In the genomic region with DNA sequence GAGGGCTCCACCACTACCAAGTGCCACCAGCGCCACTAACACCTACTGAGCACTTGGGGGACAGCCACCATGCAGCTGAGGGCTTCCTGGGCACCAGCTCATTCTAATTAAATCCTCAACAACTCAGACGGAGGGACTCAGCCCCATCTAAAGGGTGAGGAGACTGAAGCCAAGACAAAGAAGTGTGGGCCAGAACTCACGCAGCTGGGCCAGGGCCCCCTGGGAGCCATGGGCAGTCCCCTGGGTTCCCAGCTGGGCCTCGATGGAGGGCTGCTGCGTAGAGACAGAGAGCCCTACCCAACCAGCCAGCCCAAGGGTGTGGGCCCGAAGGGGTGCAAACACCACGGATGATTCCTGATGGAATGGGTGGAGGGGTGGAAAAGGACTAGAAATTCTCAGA, we compare ENCODE assay signal across 18 cellular contexts.
"Had no signal": no experiment of that assay in that cellular context is flagged by ENCODE, and none has a peak within 500 bp of the region (broad histone marks: within the 10 kb centered on the region; RNA-seq: fewer than 3 reads in every experiment).

No MANE protein-coding gene starts in this region.

- ATAC-seq: foreskin keratinocyte; left colon; left ventricle myocardium superior; natural killer cell treated with Interleukin-12 subunit alpha and Interleukin-12 subunit beta and Interleukin-15 and Interleukin-18, amount 100 ng/mL, for 72 hours; upper lobe of right lung had no signal

- H3K4me2 ChIP-seq: hepatocyte had no signal

- H3K27ac Mint-ChIP-seq: dendritic cell treated with granulocyte-macrophage colony-stimulating factor and Interleukin-4, amounts not matched to agents 40 ng/mL and 50 ng/mL, for 4 days; natural killer cell treated with Interleukin-12 subunit alpha and Interleukin-12 subunit beta and Interleukin-15 and Interleukin-18, amount 100 ng/mL, for 72 hours; stimulated activated naive CD8-positive, alpha-beta T cell treated with anti-CD3 and anti-CD28 coated beads, Interleukin-15, Interleukin-2, amounts not matched to agents 100 ng/mL and 50 ng/mL, for 24 hours had no signal

- H3K4me1 ChIP-seq: foreskin keratinocyte had no signal

- DNase-seq: effector memory CD8-positive, alpha-beta T cell; foreskin keratinocyte; kidney; left colon; left ventricle myocardium superior; mesenchymal stem cell; midbrain; posterior cingulate gyrus; small intestine; stimulated activated CD4-positive, alpha-beta T cell treated with anti-CD3 and anti-CD28 coated beads, Interleukin-2, amount 100 ng/mL, for 48 hours; tibial artery; upper lobe of right lung had no signal

- H3K27me3 Mint-ChIP-seq: dendritic cell treated with granulocyte-macrophage colony-stimulating factor and Interleukin-4, amounts not matched to agents 40 ng/mL and 50 ng/mL, for 4 days; effector memory CD8-positive, alpha-beta T cell; natural killer cell treated with Interleukin-12 subunit alpha and Interleukin-12 subunit beta and Interleukin-15 and Interleukin-18, amount 100 ng/mL, for 72 hours; stimulated activated naive CD8-positive, alpha-beta T cell treated with anti-CD3 and anti-CD28 coated beads, Interleukin-15, Interleukin-2, amounts not matched to agents 100 ng/mL and 50 ng/mL, for 24 hours had no signal

- H2AFZ ChIP-seq: hepatocyte had no signal

- H3K4me3 ChIP-seq: hepatocyte, lung, right atrium auricular region, tibial artery, upper lobe of right lung had no signal

- H3K9me3 Mint-ChIP-seq: dendritic cell treated with granulocyte-macrophage colony-stimulating factor and Interleukin-4, amounts not matched to agents 40 ng/mL and 50 ng/mL, for 4 days; effector memory CD8-positive, alpha-beta T cell; natural killer cell treated with Interleukin-12 subunit alpha and Interleukin-12 subunit beta and Interleukin-15 and Interleukin-18, amount 100 ng/mL, for 72 hours; stimulated activated naive CD8-positive, alpha-beta T cell treated with anti-CD3 and anti-CD28 coated beads, Interleukin-15, Interleukin-2, amounts not matched to agents 100 ng/mL and 50 ng/mL, for 24 hours had no signal

- H3K4me3 Mint-ChIP-seq: dendritic cell treated with granulocyte-macrophage colony-stimulating factor and Interleukin-4, amounts not matched to agents 40 ng/mL and 50 ng/mL, for 4 days; effector memory CD8-positive, alpha-beta T cell; natural killer cell treated with Interleukin-12 subunit alpha and Interleukin-12 subunit beta and Interleukin-15 and Interleukin-18, amount 100 ng/mL, for 72 hours; stimulated activated naive CD8-positive, alpha-beta T cell treated with anti-CD3 and anti-CD28 coated beads, Interleukin-15, Interleukin-2, amounts not matched to agents 100 ng/mL and 50 ng/mL, for 24 hours had no signal

- H3K27me3 ChIP-seq: foreskin keratinocyte, hepatocyte, right atrium auricular region, tibial artery, upper lobe of right lung had no signal

- H3K9me3 ChIP-seq: right atrium auricular region, tibial artery, upper lobe of right lung had no signal

- H3K27ac ChIP-seq: foreskin keratinocyte, hepatocyte, right atrium auricular region, tibial artery, upper lobe of right lung had no signal
